ENCODE assay signal across 25 cellular contexts in the genomic region with DNA sequence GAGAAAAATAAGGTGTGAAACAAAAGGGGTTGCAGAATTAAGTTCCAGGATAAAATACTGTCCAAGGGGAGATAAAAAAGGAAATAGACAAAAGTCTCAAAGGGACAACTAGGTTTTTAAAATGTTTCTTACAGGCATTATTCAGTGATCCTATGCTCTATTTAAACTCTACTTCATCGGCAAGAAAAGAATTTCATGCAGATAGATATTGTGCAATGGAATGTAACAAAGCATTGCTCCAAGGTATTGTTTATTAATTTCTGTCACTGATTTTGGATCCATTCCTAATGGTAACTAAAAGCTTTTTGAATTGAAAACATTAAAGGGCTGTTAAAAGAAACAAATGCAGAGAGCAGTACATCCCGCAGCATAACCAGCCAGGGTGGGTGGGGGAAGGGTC.
"Had no signal": no experiment of that assay in that cellular context is flagged by ENCODE, and none has a peak within 500 bp of the region (broad histone marks: within the 10 kb centered on the region; RNA-seq: fewer than 3 reads in every experiment).

No MANE protein-coding gene starts in this region.

- H3K27ac ChIP-seq: body of pancreas, heart right ventricle, transverse colon, uterus, WERI-Rb-1 had no signal

- H3K27me3 ChIP-seq: body of pancreas, heart right ventricle, transverse colon, uterus had no signal

- ATAC-seq: activated CD8-positive, alpha-beta memory T cell treated with anti-CD3 and anti-CD28 coated beads, Interleukin-2, amount 10 ng/mL, durations not matched to agents 7 days and 5 days; activated CD8-positive, alpha-beta T cell treated with anti-CD3 and anti-CD28 coated beads for 36 hours; activated naive CD8-positive, alpha-beta T cell treated with anti-CD3 and anti-CD28 coated beads, Interleukin-2, amount 50 U/mL, for 24 hours; body of pancreas; heart right ventricle; left lobe of liver; natural killer cell treated with Interleukin-12 subunit alpha and Interleukin-12 subunit beta and Interleukin-15 and Interleukin-18, amount 100 ng/mL, for 72 hours; stimulated activated naive B cell treated with anti-CD40 and anti-IgM and Interleukin-4, amounts not matched to agents 10 μg/mL and 1 μg/mL and 100 μg/mL, for 72 hours had no signal

- H3K36me3 ChIP-seq: heart right ventricle, transverse colon, uterus, WERI-Rb-1 had no signal

- H3K4me3 ChIP-seq: body of pancreas, heart right ventricle, transverse colon, uterus had no signal

- H3K9me3 ChIP-seq: body of pancreas, transverse colon, uterus had no signal

- DNase-seq: activated CD4-positive, alpha-beta T cell treated with anti-CD3 and anti-CD28 coated beads, Interleukin-2, amount 10 ng/mL, durations not matched to agents 7 days and 5 days; activated CD4-positive, CD25-positive, alpha-beta regulatory T cell treated with anti-CD3 and anti-CD28 coated beads, Interleukin-2, amount 50 U/mL, for 72 hours; activated CD8-positive, alpha-beta memory T cell treated with anti-CD3 and anti-CD28 coated beads, Interleukin-2, amount 10 ng/mL, durations not matched to agents 7 days and 5 days; activated CD8-positive, alpha-beta T cell treated with anti-CD3 and anti-CD28 coated beads for 36 hours; activated effector memory CD4-positive, alpha-beta T cell treated with anti-CD3 and anti-CD28 coated beads, Interleukin-2, amount 50 U/mL, for 16 hours; activated naive CD4-positive, alpha-beta T cell treated with anti-CD3 and anti-CD28 coated beads, Interleukin-2, amount 50 U/mL, for 16 hours; activated naive CD8-positive, alpha-beta T cell treated with anti-CD3 and anti-CD28 coated beads, Interleukin-2, amount 50 U/mL, for 24 hours; activated T-cell treated with anti-CD3 and anti-CD28 coated beads for 4 hours; anterior cingulate cortex; body of pancreas; dermis blood vessel endothelial cell; effector CD8-positive, alpha-beta T cell; erythroblast; heart right ventricle; midbrain; stimulated activated CD4-positive, alpha-beta T cell treated with anti-CD3 and anti-CD28 coated beads, Interleukin-2, amount 100 ng/mL, for 48 hours; stimulated activated CD8-positive, alpha-beta memory T cell treated with anti-CD3 and anti-CD28 coated beads, Interleukin-4, amount 100 ng/mL, for 48 hours; stimulated activated naive B cell treated with anti-CD40 and anti-IgM and Interleukin-4, amounts not matched to agents 10 μg/mL and 1 μg/mL and 100 μg/mL, for 72 hours; T-helper 1 cell; transverse colon; uterus; WERI-Rb-1 had no signal

- H3K4me1 ChIP-seq: body of pancreas, uterus had no signal

- FAIRE-seq: TTC549 had no signal
